Comparison of ENCODE assay signal across 8 cellular contexts in the genomic region with DNA sequence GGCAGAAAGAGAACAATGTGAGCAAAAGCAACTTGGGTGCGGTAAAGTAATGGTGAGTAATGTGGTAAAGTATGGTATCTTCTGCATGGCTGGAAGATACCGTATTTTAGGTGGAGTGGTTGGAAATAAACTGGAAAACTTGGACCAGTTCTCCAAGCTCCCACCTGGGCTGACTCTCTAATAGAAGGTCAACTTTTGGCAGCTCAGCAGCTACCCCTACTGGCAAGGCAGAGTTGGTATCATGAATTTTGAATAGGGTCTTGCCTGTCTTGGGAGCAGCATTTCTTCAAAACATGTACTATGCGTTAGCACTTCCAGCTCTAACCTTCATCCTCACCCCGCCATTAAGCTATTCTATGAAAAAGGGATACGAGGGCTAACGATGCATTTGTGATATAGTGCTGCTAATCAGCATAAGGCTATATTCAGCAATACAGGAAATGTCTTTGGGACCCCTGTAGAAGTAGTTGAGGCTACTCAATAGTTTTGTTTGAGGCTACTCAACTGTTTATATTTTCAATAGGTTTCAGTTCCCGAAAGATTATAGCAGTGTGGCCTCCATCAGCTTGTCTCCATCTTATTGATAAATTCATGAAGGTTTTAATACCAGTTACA.
DNase-seq lines count a peak whose midpoint lies in the region; ATAC-seq and TF ChIP-seq lines count a peak whose summit lies in the region.

No MANE protein-coding gene starts in this region.

- no peak overlapping the region for H2AFZ ChIP-seq in OCI-LY7 (ENCODE audit: low read length)

- POLR2A ChIA-PET in OCI-LY7 (lab: Charles Lee), result interaction anchor here (0.6 kb wide), 1 partner anchor 316 kb away, joined by 3 read pairs; no protein-coding TSS in a partner anchor

- BruUV-seq in OCI-LY7 (replicated peaks; lab: Mats Ljungman, UMichigan), result no TSS peak

- H3K4me2 ChIP-seq in OCI-LY7 (ENCODE audit: low read length), result no peak overlapping the region

- no peaks in the 10 kb centered on the region for H3K9me3 ChIP-seq in OCI-LY7 (ENCODE audit: low read length)

- H3K4me3 ChIP-seq in OCI-LY7 (ENCODE audit: low read depth, low read length, poor library complexity, severe bottlenecking), result no peak overlapping the region

- no peaks in the 10 kb centered on the region for H3K36me3 Mint-ChIP-seq in effector memory CD8-positive, alpha-beta T cell (ENCODE audit: insufficient read depth)

- no peaks in the 10 kb centered on the region for H3K9me2 ChIP-seq in OCI-LY7 (ENCODE audit: insufficient read depth, low read length)

- H3K27me3 Mint-ChIP-seq in effector memory CD8-positive, alpha-beta T cell, result peaks cover 0 to 6% of the 10 kb centered on the region in 2 donors

- H3K36me3 ChIP-seq in OCI-LY7 (ENCODE audit: insufficient read depth, low read length), result no peaks in the 10 kb centered on the region

- ATAC-seq in GM18508 (IDR thresholded peaks at IDR 0.05; ENCODE audit: insufficient read depth, unreplicated experiment), result peak; percentile 69
- no peak for ATAC-seq in effector memory CD8-positive, alpha-beta T cell (replicated peaks)

- DNase-seq in Ammon's horn (ENCODE audit: low spot score) (peak; percentile 62), HuH-7 (ENCODE audit: low spot score) (peak; percentile 46), OCI-LY7 (ENCODE audit: low spot score) (peak; percentile 27), medulla oblongata (ENCODE audit: extremely low spot score) (peak; percentile 65), GOT3 (lab: John Stamatoyannopoulos, UW) (no peak)
- peak in 2 of 3 experiments; percentile 2 to 8 for DNase-seq in effector memory CD8-positive, alpha-beta T cell
- DNase-seq in effector CD4-positive, alpha-beta T cell, result no peak

- H3K4me3 Mint-ChIP-seq in effector memory CD8-positive, alpha-beta T cell, result no peak overlapping the region

- TF ChIP-seq CTCF in OCI-LY7 (conservative IDR thresholded peaks at IDR 0.05; ENCODE audit: low read length), result peak; percentile 79

- no peaks in the 10 kb centered on the region for H3K79me2 ChIP-seq in OCI-LY7 (ENCODE audit: insufficient read depth, low read depth, low read length)

- H4K20me1 ChIP-seq in OCI-LY7 (ENCODE audit: insufficient read depth, low read length), result no peaks in the 10 kb centered on the region

- no peaks in the 10 kb centered on the region for H3K9me3 Mint-ChIP-seq in effector memory CD8-positive, alpha-beta T cell

- H3K27ac Mint-ChIP-seq in effector memory CD8-positive, alpha-beta T cell, result no peak overlapping the region

- intact Hi-C loops in OCI-LY7 (cut with micrococcal nuclease; ENCODE audit: unreplicated experiment), result no loop called here

- H3K27ac ChIP-seq in OCI-LY7 (ENCODE audit: low read depth, low read length, poor library complexity, severe bottlenecking), result no peak overlapping the region

- H3K4me1 Mint-ChIP-seq in effector memory CD8-positive, alpha-beta T cell (ENCODE audit: low read depth in 2 of 2), result no peaks in the 10 kb centered on the region

- no peaks in the 10 kb centered on the region for H3K4me1 ChIP-seq in OCI-LY7 (ENCODE audit: insufficient read depth, low read length, poor library complexity, severe bottlenecking)

- CTCF ChIA-PET in OCI-LY7 (lab: Charles Lee; ENCODE audit: unreplicated experiment), result no interaction called here

Comparison
In these comparisons a context has a peak if more than half of its experiments do, and no peak if none do; other contexts are left out.
1. DNase-seq: peak in Ammon's horn (single experiment), HuH-7 (single experiment), OCI-LY7 (single experiment), effector memory CD8-positive, alpha-beta T cell (2 of 3) and medulla oblongata (single experiment); none in effector CD4-positive, alpha-beta T cell (single experiment) and GOT3 (single experiment).